In the genomic region with DNA sequence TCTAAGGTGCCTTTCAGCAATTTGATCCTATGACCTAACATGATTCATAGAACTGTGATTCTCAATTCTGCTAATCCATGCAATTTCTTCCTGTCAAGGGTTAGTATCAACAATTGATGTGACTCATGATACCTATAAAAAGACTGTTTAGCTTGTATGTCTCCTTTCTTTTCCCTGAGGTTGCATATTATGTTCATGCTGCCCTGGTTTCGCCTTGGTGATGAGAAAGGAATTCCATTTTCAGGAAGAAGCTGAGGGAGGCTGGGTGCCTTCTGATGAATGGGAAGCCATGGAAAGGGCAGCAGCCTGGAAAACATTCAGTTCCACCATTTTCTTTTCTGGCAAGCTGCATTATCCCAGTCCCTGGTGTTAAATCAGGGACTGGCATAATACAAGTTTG, we compare ENCODE assay signal across 18 cellular contexts.
DNase-seq lines count a peak whose midpoint lies in the region; ATAC-seq and TF ChIP-seq lines count a peak whose summit lies in the region.
"Had no signal": no experiment of that assay in that cellular context is flagged by ENCODE, and none has a peak within 500 bp of the region (broad histone marks: within the 10 kb centered on the region; RNA-seq: fewer than 3 reads in every experiment).

No MANE protein-coding gene starts in this region.

- no peaks in the 10 kb centered on the region for H3K4me1 ChIP-seq in HEK293 (ENCODE audit: control insufficient read depth, insufficient read depth, low read length)
- H3K4me1 ChIP-seq in heart right ventricle: no peaks in the 10 kb centered on the region
- H3K4me1 ChIP-seq: BLaER1, testis had no signal

- ATAC-seq in HG02571 (IDR thresholded peaks at IDR 0.05; ENCODE audit: unreplicated experiment) (no peak), heart right ventricle (no peak)
- ATAC-seq: Right ventricle myocardium inferior had no signal

- no peaks in the 10 kb centered on the region for H3K9me3 ChIP-seq in HEK293 (ENCODE audit: control insufficient read depth, insufficient read depth, low read depth, low read length)
- H3K9me3 ChIP-seq in heart right ventricle: no peaks in the 10 kb centered on the region
- H3K9me3 ChIP-seq: BLaER1, testis had no signal

- H3K36me3 ChIP-seq in HEK293 (ENCODE audit: control insufficient read depth in 2 of 2, insufficient read depth in 1 of 2, low read length in 2 of 2): no peaks in the 10 kb centered on the region
- no peaks in the 10 kb centered on the region for H3K36me3 ChIP-seq in heart right ventricle
- H3K36me3 ChIP-seq: BLaER1 had no signal

- TF ChIP-seq CTCF in HEK293 (tag by site-specific recombination; IDR thresholded peaks at IDR 0.05) (no peak), heart right ventricle (IDR thresholded peaks at IDR 0.05) (no peak)

- CTCF ChIA-PET in HEK293 (lab: Yijun Ruan, JAX): no interaction called here

- POLR2A ChIA-PET in HEK293 (lab: Yijun Ruan, JAX): no interaction called here

- peaks cover 0 to 23% (median 0%) of the 10 kb centered on the region in 7 donors for H3K27me3 ChIP-seq in heart right ventricle
- H3K27me3 ChIP-seq: testis had no signal

- no peak overlapping the region for H3K27ac ChIP-seq in HEK293 (ENCODE audit: extremely low read depth, low read depth, low read length)
- H3K27ac ChIP-seq in heart right ventricle: no peak overlapping the region
- H3K27ac ChIP-seq: BLaER1, testis had no signal

- DNase-seq in astrocyte of the hippocampus (ENCODE audit: low read depth, low spot score) (peak; percentile 29), inferior parietal cortex (ENCODE audit: extremely low spot score) (peak; percentile 1), superior temporal gyrus (ENCODE audit: extremely low spot score) (peak; percentile 9), SW 1271 (lab: John Stamatoyannopoulos, UW) (no peak), heart right ventricle (no peak)
- DNase-seq: activated CD4-positive, CD25-positive, alpha-beta regulatory T cell; amniotic stem cell; DMS 273 treated with DMSO at 0.1 percent for 48 hours; islet precursor cell; Karpas-422; NCI-H1417; NCI-H2227 treated with DMSO at 0.1 percent for 48 hours; stimulated activated CD4-positive, alpha-beta T cell treated with anti-CD3 and anti-CD28 coated beads, Interleukin-2, amount 100 ng/mL, for 48 hours; testis had no signal

- intact Hi-C loops in heart right ventricle (cut with DNase I): no loop called here

- H3K4me3 ChIP-seq in HEK293 (ENCODE audit: low read depth, low read length): no peak overlapping the region
- no peak overlapping the region for H3K4me3 ChIP-seq in heart right ventricle
- H3K4me3 ChIP-seq: BLaER1, testis had no signal

- WGBS in heart right ventricle, 2 donors: 85 to 89% methylated on average over 1 of the region's 1 CpG

TF ChIP-seq in HEK293, 187 proteins besides CTCF, POLR2A, EP300 and RAD21:
- TF ChIP-seq ZNF549 (tag by site-specific recombination; IDR thresholded peaks at IDR 0.05) (0 out of 2 replicates have a peak, but pooled peaks have one; percentile 39), SALL2 (tag by site-specific recombination; IDR thresholded peaks at IDR 0.05; ENCODE audit: borderline replicate concordance) (no peak)

Comparison
In these comparisons a context has a peak if more than half of its experiments do, and no peak if none do; other contexts are left out.
1. DNase-seq: peak in astrocyte of the hippocampus (single experiment), inferior parietal cortex (single experiment) and superior temporal gyrus (single experiment); none in SW 1271 (0 of 2) and heart right ventricle (0 of 2).